ENCODE assay signal across 8 cellular contexts in genomic region chr9:113657765-113658564, GRCh38.
DNase-seq lines count a peak whose midpoint lies in the region; ATAC-seq and TF ChIP-seq lines count a peak whose summit lies in the region.

No MANE protein-coding gene starts in this region.

- H3K4me2 ChIP-seq in Loucy (ENCODE audit: low read depth, low read length, poor library complexity, severe bottlenecking) = no peak overlapping the region

- no peaks in the 10 kb centered on the region for H3K4me1 ChIP-seq in Loucy (ENCODE audit: insufficient read depth, low read length, poor library complexity, severe bottlenecking)
- peaks cover 2 to 31% of the 10 kb centered on the region in 2 donors for H3K4me1 ChIP-seq in thoracic aorta (ENCODE audit: control insufficient read depth in 1 of 2, low read depth in 2 of 2)

- H3F3A ChIP-seq in Loucy (ENCODE audit: low read depth) = no peaks in the 10 kb centered on the region

- peak; percentile 82 for ATAC-seq in GM21619 (IDR thresholded peaks at IDR 0.05; ENCODE audit: unreplicated experiment)
- peak; percentile 48 for ATAC-seq in thoracic aorta (ENCODE audit: insufficient number of reproducible peaks, low FRiP score, low read depth)

- H3K27ac ChIP-seq in thoracic aorta = no peak overlapping the region

- no peaks in the 10 kb centered on the region for H3K79me2 ChIP-seq in Loucy (ENCODE audit: insufficient read depth, low read length)

- DNase-seq in DMS53 (lab: John Stamatoyannopoulos, UW) (peak; percentile 84), RPMI8226 (peak; percentile 64), foreskin fibroblast (peak; percentile 75 to 92), occipital lobe (lab: John Stamatoyannopoulos, UW) (peak; percentile 80), thoracic aorta (ENCODE audit: low spot score) (no peak)
- DNase-seq in activated T-helper 1 cell treated with anti-CD3 and anti-CD28 coated beads, Interleukin-2, amount 50 U/mL, for 16 hours (ENCODE audit: low read depth in 1 of 2, low spot score in 1 of 2) = peak; percentile 59 to 60

- H4K20me1 ChIP-seq in Loucy (ENCODE audit: insufficient read depth, low read length, poor library complexity, severe bottlenecking) = no peaks in the 10 kb centered on the region

- H3K4me3 ChIP-seq in Loucy (ENCODE audit: low read length, poor library complexity, severe bottlenecking) (no peak overlapping the region), foreskin fibroblast (ENCODE audit: low read depth in 1 of 2, low read length in 2 of 2) (no peak overlapping the region), thoracic aorta (no peak overlapping the region)

- no peaks in the 10 kb centered on the region for H3K9me2 ChIP-seq in Loucy (replicated peaks; ENCODE audit: low read depth, low read length)

- H3K9me3 ChIP-seq in Loucy (ENCODE audit: insufficient read depth, low read depth, low read length) = no peaks in the 10 kb centered on the region
- no peaks in the 10 kb centered on the region for H3K9me3 ChIP-seq in thoracic aorta

- H3K9ac ChIP-seq in Loucy (ENCODE audit: low read depth, low read length, poor library complexity, severe bottlenecking) = no peak overlapping the region

- no peak overlapping the region for H2AFZ ChIP-seq in Loucy (ENCODE audit: low read length)

- H3K27me3 ChIP-seq in Loucy (ENCODE audit: insufficient read depth, low read length, poor library complexity, severe bottlenecking) (no peaks in the 10 kb centered on the region), thoracic aorta (replicated peaks; ENCODE audit: insufficient read depth) (no peaks in the 10 kb centered on the region)

- TF ChIP-seq CTCF in Loucy (conservative IDR thresholded peaks at IDR 0.05; ENCODE audit: low read length) (peak; percentile 93), foreskin fibroblast (IDR thresholded peaks at IDR 0.05; ENCODE audit: low read depth, low read length) (peak; percentile 92), thoracic aorta (IDR thresholded peaks at IDR 0.05) (peak; percentile 96)

- H3K36me3 ChIP-seq in Loucy (ENCODE audit: insufficient read depth, low read length) = no peaks in the 10 kb centered on the region
- H3K36me3 ChIP-seq in thoracic aorta = no peaks in the 10 kb centered on the region
